Comparison of ENCODE assay signal across 21 cellular contexts in genomic region chr10:131049051-131049450, GRCh38.
A peak's percentile ranks its signal among the peaks of the same experiment; 100 is the strongest.
DNase-seq lines count a peak whose midpoint lies in the region; ATAC-seq and TF ChIP-seq lines count a peak whose summit lies in the region.
"Had no signal": no experiment of that assay in that cellular context is flagged by ENCODE, and none has a peak within 500 bp of the region (broad histone marks: within the 10 kb centered on the region; RNA-seq: fewer than 3 reads in every experiment).

No MANE protein-coding gene starts in this region.

- H3K4me2 ChIP-seq in Karpas-422 (ENCODE audit: low read depth, low read length, poor library complexity, severe bottlenecking): peak overlapping the region; percentile 17

- no peaks in the 10 kb centered on the region for H3K27me3 ChIP-seq in Karpas-422 (ENCODE audit: low read length)
- H3K27me3 ChIP-seq in CD4-positive, alpha-beta T cell (ENCODE audit: control insufficient read depth, insufficient read depth, low read length): no peaks in the 10 kb centered on the region
- H3K27me3 ChIP-seq: BE2C, foreskin keratinocyte, tibial nerve had no signal

- intact Hi-C loops in CD4-positive, alpha-beta T cell (cut with DNase I, micrococcal nuclease): no loop called here

- CTCF ChIA-PET in CD4-positive, alpha-beta T cell (lab: Charles Lee): no interaction called here

- TF ChIP-seq CTCF in CD4-positive, alpha-beta T cell (IDR thresholded peaks at IDR 0.05): no peak

- no peaks in the 10 kb centered on the region for H3K36me3 Mint-ChIP-seq in CD4-positive, alpha-beta T cell (ENCODE audit: low read depth)
- H3K36me3 Mint-ChIP-seq: activated CD8-positive, alpha-beta memory T cell treated with anti-CD3 and anti-CD28 coated beads, Interleukin-2, amount 10 ng/mL, durations not matched to agents 7 days and 5 days; natural killer cell; stimulated activated memory B cell treated with anti-CD40 and anti-IgM and Interleukin-4, amounts not matched to agents 10 μg/mL and 1 μg/mL and 100 μg/mL, for 72 hours had no signal

- H3K4me1 Mint-ChIP-seq in CD4-positive, alpha-beta T cell (ENCODE audit: low read depth): no peaks in the 10 kb centered on the region
- H3K4me1 Mint-ChIP-seq: activated CD8-positive, alpha-beta memory T cell treated with anti-CD3 and anti-CD28 coated beads, Interleukin-2, amount 10 ng/mL, durations not matched to agents 7 days and 5 days; natural killer cell; stimulated activated memory B cell treated with anti-CD40 and anti-IgM and Interleukin-4, amounts not matched to agents 10 μg/mL and 1 μg/mL and 100 μg/mL, for 72 hours; T-helper 17 cell had no signal

- no peak overlapping the region for H3K4me3 Mint-ChIP-seq in CD4-positive, alpha-beta T cell
- H3K4me3 Mint-ChIP-seq: activated CD8-positive, alpha-beta memory T cell treated with anti-CD3 and anti-CD28 coated beads, Interleukin-2, amount 10 ng/mL, durations not matched to agents 7 days and 5 days; natural killer cell; stimulated activated memory B cell treated with anti-CD40 and anti-IgM and Interleukin-4, amounts not matched to agents 10 μg/mL and 1 μg/mL and 100 μg/mL, for 72 hours; T-helper 17 cell had no signal

- POLR2A ChIA-PET in CD4-positive, alpha-beta T cell (lab: Charles Lee): no interaction called here

- no peak overlapping the region for H3K27ac ChIP-seq in Karpas-422 (ENCODE audit: low read length)
- H3K27ac ChIP-seq in CD4-positive, alpha-beta T cell (ENCODE audit: low read depth, low read length): no peak overlapping the region
- H3K27ac ChIP-seq: foreskin keratinocyte, prostate gland, tibial nerve had no signal

- no peak overlapping the region for H2AFZ ChIP-seq in Karpas-422 (ENCODE audit: low read length)

- H3K36me3 ChIP-seq in Karpas-422 (ENCODE audit: insufficient read depth, low read length): no peaks in the 10 kb centered on the region
- H3K36me3 ChIP-seq: BE2C, prostate gland, tibial nerve had no signal

- H3K9me3 ChIP-seq in Karpas-422 (ENCODE audit: low read length): no peaks in the 10 kb centered on the region
- no peaks in the 10 kb centered on the region for H3K9me3 ChIP-seq in CD4-positive, alpha-beta T cell (ENCODE audit: control insufficient read depth, low read length)
- H3K9me3 ChIP-seq: BE2C, prostate gland, tibial nerve had no signal

- peak; percentile 53 for DNase-seq in Karpas-422
- DNase-seq in NCI-H2029 treated with DMSO at 0.1 percent for 48 hours (lab: John Stamatoyannopoulos, UW): peak; percentile 62
- peak; percentile 6 for DNase-seq in cerebellar cortex (ENCODE audit: low spot score)
- peak; percentile 18 for DNase-seq in putamen (ENCODE audit: low spot score)
- no peak for DNase-seq in stimulated activated CD4-positive, alpha-beta T cell treated with anti-CD3 and anti-CD28 coated beads, Interleukin-12 subunit alpha, Interleukin-12 subunit beta, amount 100 ng/mL, for 4 hours
- DNase-seq in CD4-positive, alpha-beta T cell: no peak
- DNase-seq: activated CD8-positive, alpha-beta memory T cell treated with anti-CD3 and anti-CD28 coated beads, Interleukin-2, amount 10 ng/mL, durations not matched to agents 7 days and 5 days; activated effector memory CD4-positive, alpha-beta T cell treated with Interleukin-2 at 50 U/mL for 16 hours; BE2C; cerebellar nuclear complex; DMS53; foreskin keratinocyte; natural killer cell; NCI-H1694; Right ventricle myocardium superior; T-helper 17 cell had no signal

- peaks cover 11% of the 10 kb centered on the region for H3K4me1 ChIP-seq in Karpas-422 (ENCODE audit: low read length)
- H3K4me1 ChIP-seq: BE2C, foreskin keratinocyte, prostate gland, tibial nerve had no signal

- peaks cover 4% of the 10 kb centered on the region for H3K9me3 Mint-ChIP-seq in CD4-positive, alpha-beta T cell
- H3K9me3 Mint-ChIP-seq: natural killer cell had no signal

- no peaks in the 10 kb centered on the region for H3K9me2 ChIP-seq in Karpas-422 (replicated peaks; ENCODE audit: insufficient read depth, low read length)

- ATAC-seq in CD4-positive, alpha-beta T cell (ENCODE audit: poor library complexity): no peak
- ATAC-seq in HG02870 (IDR thresholded peaks at IDR 0.05; ENCODE audit: unreplicated experiment): no peak
- ATAC-seq: activated CD8-positive, alpha-beta memory T cell treated with anti-CD3 and anti-CD28 coated beads, Interleukin-2, amount 10 ng/mL, durations not matched to agents 7 days and 5 days; foreskin keratinocyte; K562; natural killer cell; stimulated activated memory B cell treated with anti-CD40 and anti-IgM and Interleukin-4, amounts not matched to agents 10 μg/mL and 1 μg/mL and 100 μg/mL, for 72 hours; T-helper 17 cell had no signal

- no peaks in the 10 kb centered on the region for H4K20me1 ChIP-seq in Karpas-422 (ENCODE audit: insufficient read depth, low read depth, low read length)

- no peak overlapping the region for H3K9ac ChIP-seq in Karpas-422 (ENCODE audit: low read length)

- no peaks in the 10 kb centered on the region for H3K79me2 ChIP-seq in Karpas-422 (ENCODE audit: low read length)

- no peak overlapping the region for H3K4me3 ChIP-seq in Karpas-422 (ENCODE audit: low read length)
- H3K4me3 ChIP-seq: K562, prostate gland, tibial nerve had no signal

- no peaks in the 10 kb centered on the region for H3K27me3 Mint-ChIP-seq in CD4-positive, alpha-beta T cell
- H3K27me3 Mint-ChIP-seq: activated CD8-positive, alpha-beta memory T cell treated with anti-CD3 and anti-CD28 coated beads, Interleukin-2, amount 10 ng/mL, durations not matched to agents 7 days and 5 days; stimulated activated memory B cell treated with anti-CD40 and anti-IgM and Interleukin-4, amounts not matched to agents 10 μg/mL and 1 μg/mL and 100 μg/mL, for 72 hours had no signal

- H3K27ac Mint-ChIP-seq in CD4-positive, alpha-beta T cell: no peak overlapping the region
- H3K27ac Mint-ChIP-seq: activated CD8-positive, alpha-beta memory T cell treated with anti-CD3 and anti-CD28 coated beads, Interleukin-2, amount 10 ng/mL, durations not matched to agents 7 days and 5 days; natural killer cell; stimulated activated memory B cell treated with anti-CD40 and anti-IgM and Interleukin-4, amounts not matched to agents 10 μg/mL and 1 μg/mL and 100 μg/mL, for 72 hours; T-helper 17 cell had no signal

Comparison
In these comparisons a context has a peak if more than half of its experiments do, and no peak if none do; other contexts are left out.
1. DNase-seq: peak in Karpas-422 (single experiment), NCI-H2029 treated with DMSO at 0.1 percent for 48 hours (single experiment), cerebellar cortex (single experiment) and putamen (single experiment); none in stimulated activated CD4-positive, alpha-beta T cell treated with anti-CD3 and anti-CD28 coated beads, Interleukin-12 subunit alpha, Interleukin-12 subunit beta, amount 100 ng/mL, for 4 hours (single experiment) and CD4-positive, alpha-beta T cell (0 of 10).